Comparison of ENCODE assay signal across 33 cellular contexts in the genomic region with DNA sequence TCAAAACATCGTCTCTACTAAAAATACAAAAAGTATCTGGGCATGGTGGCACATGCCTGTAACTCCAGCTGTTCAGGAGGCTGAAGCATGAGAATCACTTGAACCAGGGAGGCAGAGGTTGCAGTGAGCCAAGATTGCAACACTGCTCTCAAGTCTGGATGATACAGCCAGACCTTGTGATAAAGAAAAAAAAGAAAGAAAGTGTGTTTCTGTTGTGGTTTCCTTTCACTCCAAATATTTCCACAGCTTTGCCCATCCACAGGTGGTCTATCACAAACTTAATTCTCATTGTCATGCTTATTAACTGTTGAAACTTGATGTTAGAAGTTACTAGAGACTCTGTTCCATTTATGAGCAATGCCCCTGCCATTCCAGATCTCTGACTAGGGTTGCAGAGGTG.
A peak's percentile ranks its signal among the peaks of the same experiment; 100 is the strongest.
DNase-seq lines count a peak whose midpoint lies in the region; ATAC-seq, FAIRE-seq and TF ChIP-seq lines count a peak whose summit lies in the region.
"Had no signal": no experiment of that assay in that cellular context is flagged by ENCODE, and none has a peak within 500 bp of the region (broad histone marks: within the 10 kb centered on the region; RNA-seq: fewer than 3 reads in every experiment).

No MANE protein-coding gene starts in this region.

- H3K27ac ChIP-seq in astrocyte (ENCODE audit: low read depth, low read length): no peak overlapping the region
- H3K27ac ChIP-seq: gastroesophageal sphincter, left ventricle myocardium inferior, ovary, thoracic aorta, vagina had no signal

- H3K4me2 ChIP-seq in astrocyte (ENCODE audit: low read length): no peak overlapping the region

- H3K4me1 Mint-ChIP-seq in astrocyte (ENCODE audit: low read depth, unreplicated experiment): no peaks in the 10 kb centered on the region
- H3K4me1 Mint-ChIP-seq: CD4-positive, alpha-beta memory T cell; central memory CD8-positive, alpha-beta T cell had no signal

- H3K79me2 ChIP-seq in astrocyte (ENCODE audit: insufficient read depth, low read length): no peaks in the 10 kb centered on the region

- H3K4me1 ChIP-seq in astrocyte (ENCODE audit: insufficient read depth, low read length): no peaks in the 10 kb centered on the region
- H3K4me1 ChIP-seq: gastroesophageal sphincter had no signal

- intact Hi-C loops in sciatic nerve (cut with DNase I): no loop called here

- H3K9ac ChIP-seq in astrocyte (ENCODE audit: low read length): no peak overlapping the region

- no peaks in the 10 kb centered on the region for H3K9me3 Mint-ChIP-seq in astrocyte (ENCODE audit: unreplicated experiment)
- H3K9me3 Mint-ChIP-seq: HFFc6 had no signal

- no peak overlapping the region for H3K4me3 ChIP-seq in Jurkat, Clone E6-1 (ENCODE audit: low read length)
- H3K4me3 ChIP-seq in astrocyte (ENCODE audit: insufficient read depth, low read depth, low read length) (no peak overlapping the region), fibroblast of mammary gland (ENCODE audit: control insufficient read depth, low read depth, low read length) (no peak overlapping the region)
- H3K4me3 ChIP-seq: gastroesophageal sphincter, K562, left ventricle myocardium inferior, ovary, thoracic aorta, vagina had no signal

- FAIRE-seq in astrocyte (lab: Jason Lieb, UNC): no peak
- FAIRE-seq: endothelial cell of umbilical vein, K562 had no signal

- H2AFZ ChIP-seq in astrocyte (ENCODE audit: low read depth, low read length): no peak overlapping the region

- no peaks in the 10 kb centered on the region for H3K36me3 ChIP-seq in astrocyte (ENCODE audit: insufficient read depth, low read length)
- H3K36me3 ChIP-seq: gastroesophageal sphincter, left ventricle myocardium inferior, ovary, thoracic aorta, vagina had no signal

- no peak overlapping the region for H3K27ac Mint-ChIP-seq in astrocyte (ENCODE audit: unreplicated experiment)
- H3K27ac Mint-ChIP-seq: CD4-positive, alpha-beta memory T cell; HFFc6; natural killer cell treated with Interleukin-12 subunit alpha and Interleukin-12 subunit beta and Interleukin-15 and Interleukin-18, amount 100 ng/mL, for 72 hours had no signal

- no peak for TF ChIP-seq CTCF in astrocyte (IDR thresholded peaks at IDR 0.05; ENCODE audit: insufficient read depth, low read depth, low read length)
- TF ChIP-seq CTCF in fibroblast of mammary gland (conservative IDR thresholded peaks at IDR 0.05; ENCODE audit: control insufficient read depth, insufficient read depth, low read depth, low read length): no peak

- no peaks in the 10 kb centered on the region for H4K20me1 ChIP-seq in astrocyte (ENCODE audit: insufficient read depth, low read length)

- ATAC-seq in sciatic nerve: peak; percentile 59
- no peak for ATAC-seq in stimulated activated naive CD8-positive, alpha-beta T cell treated with anti-CD3 and anti-CD28 coated beads, Interleukin-15, Interleukin-2, amounts not matched to agents 100 U/mL and 50 U/mL, for 24 hours
- no peak for ATAC-seq in HG03571 (IDR thresholded peaks at IDR 0.05; ENCODE audit: unreplicated experiment)
- ATAC-seq: gastroesophageal sphincter; K562; natural killer cell treated with Interleukin-12 subunit alpha and Interleukin-12 subunit beta and Interleukin-15 and Interleukin-18, amount 100 ng/mL, for 72 hours had no signal

- H3K27me3 Mint-ChIP-seq in astrocyte (ENCODE audit: low read depth, unreplicated experiment): peaks cover 2% of the 10 kb centered on the region
- H3K27me3 Mint-ChIP-seq: CD4-positive, alpha-beta memory T cell; central memory CD8-positive, alpha-beta T cell; natural killer cell treated with Interleukin-12 subunit alpha and Interleukin-12 subunit beta and Interleukin-15 and Interleukin-18, amount 100 ng/mL, for 72 hours had no signal

- no peaks in the 10 kb centered on the region for H3K9me3 ChIP-seq in astrocyte (ENCODE audit: insufficient read depth, low read depth, low read length)
- H3K9me3 ChIP-seq: gastroesophageal sphincter, left ventricle myocardium inferior, ovary, thoracic aorta, vagina had no signal

- H3K36me3 Mint-ChIP-seq in astrocyte (ENCODE audit: low read depth, unreplicated experiment): no peaks in the 10 kb centered on the region
- H3K36me3 Mint-ChIP-seq: CD4-positive, alpha-beta memory T cell had no signal

- H3K4me3 Mint-ChIP-seq in astrocyte (ENCODE audit: unreplicated experiment): no peak overlapping the region
- H3K4me3 Mint-ChIP-seq: CD4-positive, alpha-beta memory T cell; central memory CD8-positive, alpha-beta T cell; HFFc6; natural killer cell treated with Interleukin-12 subunit alpha and Interleukin-12 subunit beta and Interleukin-15 and Interleukin-18, amount 100 ng/mL, for 72 hours had no signal

- peak; percentile 17 for DNase-seq in Jurkat, Clone E6-1 (ENCODE audit: low read depth, low spot score)
- peak; percentile 48 for DNase-seq in astrocyte (ENCODE audit: low read depth)
- peak; percentile 30 for DNase-seq in fibroblast of mammary gland (ENCODE audit: low read depth)
- DNase-seq in sciatic nerve (ENCODE audit: low spot score): no peak
- no peak for DNase-seq in stimulated activated naive CD8-positive, alpha-beta T cell treated with anti-CD3 and anti-CD28 coated beads, Interleukin-15, Interleukin-2, amounts not matched to agents 100 U/mL and 50 U/mL, for 24 hours
- no peak for DNase-seq in activated CD8-positive, alpha-beta memory T cell treated with anti-CD3 and anti-CD28 coated beads, Interleukin-2, amount 50 U/mL, for 4 hours
- DNase-seq: activated CD4-positive, alpha-beta T cell treated with anti-CD3 and anti-CD28 coated beads for 4 hours; activated CD8-positive, alpha-beta memory T cell treated with anti-CD3 and anti-CD28 coated beads for 24 hours; activated naive CD4-positive, alpha-beta T cell; activated T-cell treated with anti-CD3 and anti-CD28 coated beads, Interleukin-2, amount 50 U/mL, for 48 hours; amniotic stem cell; CD4-positive, alpha-beta memory T cell; DMS153; GDM1; HFFc6; hippocampal formation; left ventricle myocardium inferior; midbrain; NCI-H187; NCI-H2171 treated with DMSO at 0.1 percent for 48 hours; NCI-H69; ovary; stimulated activated CD4-positive, alpha-beta T cell treated with anti-CD3 and anti-CD28 coated beads, Interleukin-4, amount 100 ng/mL, for 4 hours; stimulated activated naive CD4-positive, alpha-beta T cell; T-helper 2 cell had no signal

- no peaks in the 10 kb centered on the region for H3K27me3 ChIP-seq in astrocyte (ENCODE audit: insufficient read depth, low read length)
- H3K27me3 ChIP-seq: gastroesophageal sphincter, ovary, vagina had no signal

Comparison
In these comparisons a context has a peak if more than half of its experiments do, and no peak if none do; other contexts are left out.
1. DNase-seq: peak in Jurkat, Clone E6-1 (single experiment), astrocyte (single experiment) and fibroblast of mammary gland (single experiment); none in sciatic nerve (single experiment), stimulated activated naive CD8-positive, alpha-beta T cell treated with anti-CD3 and anti-CD28 coated beads, Interleukin-15, Interleukin-2, amounts not matched to agents 100 U/mL and 50 U/mL, for 24 hours (single experiment) and activated CD8-positive, alpha-beta memory T cell treated with anti-CD3 and anti-CD28 coated beads, Interleukin-2, amount 50 U/mL, for 4 hours (single experiment).